ENCODE assay signal across 27 cellular contexts in genomic region chr2:56234241-56234640, GRCh38. TPM values are rescaled to one million over a fixed set of nuclear protein-coding genes. Genes with fewer than 3 reads are reported as not detected.
"Had no signal": no experiment of that assay in that cellular context is flagged by ENCODE, and none has a peak within 500 bp of the region (broad histone marks: within the 10 kb centered on the region; RNA-seq: fewer than 3 reads in every experiment).

No MANE protein-coding gene starts in this region.

- H3K4me1 ChIP-seq: ascending aorta, colonic mucosa, parathyroid adenoma, psoas muscle, spleen, suprapubic skin, tibial artery, upper lobe of right lung had no signal

- H3K9me3 ChIP-seq: ascending aorta, colonic mucosa, gastrocnemius medialis, left ventricle myocardium inferior, psoas muscle, spleen, suprapubic skin, tibial artery, upper lobe of right lung had no signal

- H3K27ac ChIP-seq: ascending aorta, cardiac muscle cell, colonic mucosa, gastrocnemius medialis, left ventricle myocardium inferior, parathyroid adenoma, psoas muscle, spleen, suprapubic skin, tibial artery, upper lobe of right lung had no signal

- DNase-seq: activated B cell treated with CpG ODN at 0.5 μM for 24 hours; activated CD4-positive, alpha-beta T cell treated with anti-CD3 and anti-CD28 coated beads, Interleukin-2, amount 50 U/mL, for 1 hour; activated CD8-positive, alpha-beta memory T cell treated with anti-CD3 and anti-CD28 coated beads, Interleukin-2, amount 10 ng/mL, durations not matched to agents 7 days and 5 days; activated CD8-positive, alpha-beta T cell treated with anti-CD3 and anti-CD28 coated beads, Interleukin-2, amount 10 ng/mL, durations not matched to agents 7 days and 5 days; activated effector memory CD4-positive, alpha-beta T cell treated with anti-CD3 and anti-CD28 coated beads, Interleukin-2, amount 50 U/mL, for 16 hours; activated naive CD4-positive, alpha-beta T cell treated with anti-CD3 and anti-CD28 coated beads, Interleukin-2, amount 10 ng/mL, durations not matched to agents 7 days and 5 days; activated naive CD8-positive, alpha-beta T cell treated with anti-CD3 and anti-CD28 coated beads, Interleukin-2, amount 10 ng/mL, durations not matched to agents 7 days and 5 days; activated T-cell treated with anti-CD3 and anti-CD28 coated beads for 4 hours; cerebellar nuclear complex; colonic mucosa; effector memory CD8-positive, alpha-beta T cell; erythroblast; gastrocnemius medialis; glutamatergic neuron; left ventricle myocardium inferior; naive thymus-derived CD8-positive, alpha-beta T cell; occipital lobe; psoas muscle; spleen; stimulated activated naive CD4-positive, alpha-beta T cell; tibial artery; upper lobe of right lung had no signal

- H3K79me2 ChIP-seq: parathyroid adenoma had no signal

- H3K4me3 ChIP-seq: ascending aorta, cardiac muscle cell, colonic mucosa, gastrocnemius medialis, left ventricle myocardium inferior, psoas muscle, spleen, suprapubic skin, tibial artery, upper lobe of right lung had no signal

- H3K27me3 ChIP-seq: ascending aorta, cardiac muscle cell, colonic mucosa, gastrocnemius medialis, spleen, suprapubic skin, tibial artery, upper lobe of right lung had no signal

- H2AFZ ChIP-seq: parathyroid adenoma had no signal

- H3K36me3 ChIP-seq: ascending aorta, cardiac muscle cell, colonic mucosa, gastrocnemius medialis, left ventricle myocardium inferior, spleen, suprapubic skin, tibial artery, upper lobe of right lung had no signal

- H3K9ac ChIP-seq: parathyroid adenoma had no signal

RNA-seq across cellular contexts. Expression of gene CCDC85A, which starts 50.5 kb away (rescaled TPM):
- total RNA-seq: activated B cell treated with CpG ODN at 0.5 μM for 24 hours; activated CD8-positive, alpha-beta memory T cell treated with anti-CD3 and anti-CD28 coated beads, Interleukin-2, amount 10 ng/mL, durations not matched to agents 7 days and 5 days; activated CD8-positive, alpha-beta T cell treated with anti-CD3 and anti-CD28 coated beads, Interleukin-2, amount 10 ng/mL, durations not matched to agents 7 days and 5 days; activated naive CD8-positive, alpha-beta T cell treated with anti-CD3 and anti-CD28 coated beads, Interleukin-2, amount 10 ng/mL, durations not matched to agents 7 days and 5 days; activated T-helper 1 cell treated with anti-CD3 and anti-CD28 coated beads, Interleukin-12 subunit alpha, Interleukin-12 subunit beta, Interleukin-2, Interleukin-4 antibody, amounts not matched to agents 30 ng/mL and 10 ng/mL and 1 ng/mL, durations not matched to agents 14 hours and 24 hours and 36 hours; naive thymus-derived CD8-positive, alpha-beta T cell had no signal
- polyA plus RNA-seq: naive thymus-derived CD8-positive, alpha-beta T cell had no signal
